19 cellular contexts compared by ENCODE assay signal in the genomic region with DNA sequence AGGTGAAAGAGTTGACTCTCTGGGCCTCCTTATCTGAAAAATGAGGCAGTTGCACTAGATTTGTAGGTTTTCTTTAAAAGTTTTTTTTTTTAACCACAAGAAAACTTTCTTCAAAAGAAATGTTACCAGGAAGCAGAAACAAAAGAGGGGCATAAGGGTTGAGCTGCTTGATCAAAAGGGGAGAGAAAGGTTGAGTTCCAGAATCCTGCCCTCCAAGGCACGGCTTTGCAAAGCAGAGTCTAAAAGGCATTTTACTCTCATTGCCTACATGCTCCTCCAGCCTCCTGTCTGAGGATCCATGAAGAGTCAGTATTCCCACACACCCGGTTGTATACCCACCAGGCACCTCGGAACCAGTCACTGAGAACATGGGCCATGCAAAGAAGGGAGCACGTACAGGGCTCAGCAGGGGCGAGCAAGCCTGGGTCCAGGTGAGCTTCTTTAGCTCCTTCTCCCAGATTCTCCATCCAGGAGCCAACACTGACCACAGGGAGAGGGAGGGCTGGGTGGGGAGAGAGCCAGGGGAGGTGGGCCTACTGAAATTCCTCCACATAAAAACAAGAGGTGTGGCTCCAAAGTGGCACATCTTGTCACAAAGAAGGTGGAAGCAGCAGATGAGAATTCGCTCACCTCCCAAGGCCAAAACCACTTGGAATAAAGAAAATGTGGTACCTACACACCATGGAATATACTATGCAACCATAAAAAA.
DNase-seq lines count a peak whose midpoint lies in the region; ATAC-seq and TF ChIP-seq lines count a peak whose summit lies in the region.
"Had no signal": no experiment of that assay in that cellular context is flagged by ENCODE, and none has a peak within 500 bp of the region (broad histone marks: within the 10 kb centered on the region; RNA-seq: fewer than 3 reads in every experiment).

No MANE protein-coding gene starts in this region.

- no peaks in the 10 kb centered on the region for H3F3A ChIP-seq in PC-3 (ENCODE audit: low read length, unreplicated experiment)

- H3K9ac ChIP-seq in PC-3 (ENCODE audit: low read length): no peak overlapping the region

- BruUV-seq in PC-3 (replicated peaks; lab: Mats Ljungman, UMichigan): no TSS peak

- H3K4me2 ChIP-seq in PC-3 (ENCODE audit: low read length): no peak overlapping the region

- H3K9me3 ChIP-seq in vagina (no peaks in the 10 kb centered on the region), PC-3 (ENCODE audit: low read length) (no peaks in the 10 kb centered on the region), Peyer's patch (no peaks in the 10 kb centered on the region)
- H3K9me3 ChIP-seq: ascending aorta, left ventricle myocardium inferior, spleen, thoracic aorta had no signal

- H3K4me3 ChIP-seq in vagina (no peak overlapping the region), PC-3 (ENCODE audit: low read length) (no peak overlapping the region), Peyer's patch (no peak overlapping the region)
- H3K4me3 ChIP-seq: ascending aorta, left ventricle myocardium inferior, thoracic aorta had no signal

- CTCF ChIA-PET in activated CD4-positive, alpha-beta memory T cell treated with anti-CD3 and anti-CD28 coated beads, Interleukin-2, amount 10 ng/mL, durations not matched to agents 7 days and 5 days (lab: Charles Lee): interaction anchor here (0.9 to 2.2 kb wide), 5 partner anchors 10 to 24 kb away, joined by 3 to 11 read pairs (median 7); no protein-coding TSS in a partner anchor
- CTCF ChIA-PET in PC-3 (lab: Charles Lee): no interaction called here

- POLR2A ChIA-PET in activated CD4-positive, alpha-beta memory T cell treated with anti-CD3 and anti-CD28 coated beads, Interleukin-2, amount 10 ng/mL, durations not matched to agents 7 days and 5 days (lab: Charles Lee): interaction anchor here (0.8 to 2.1 kb wide), 5 partner anchors 9 to 509 kb away, joined by 3 to 12 read pairs (median 3); no protein-coding TSS in a partner anchor
- POLR2A ChIA-PET in PC-3 (lab: Charles Lee; ENCODE audit: unreplicated experiment): no interaction called here

- no peak for ATAC-seq in activated naive CD8-positive, alpha-beta T cell treated with anti-CD3 and anti-CD28 coated beads, Interleukin-2, amount 50 U/mL, for 24 hours
- ATAC-seq in PC-3: no peak
- ATAC-seq: Panc1 had no signal

- H3K36me3 Mint-ChIP-seq in activated CD4-positive, alpha-beta memory T cell treated with anti-CD3 and anti-CD28 coated beads, Interleukin-2, amount 10 ng/mL, durations not matched to agents 7 days and 5 days (ENCODE audit: low read depth): no peaks in the 10 kb centered on the region
- H3K36me3 Mint-ChIP-seq in activated naive CD8-positive, alpha-beta T cell treated with anti-CD3 and anti-CD28 coated beads, Interleukin-2, amount 50 U/mL, for 24 hours (ENCODE audit: low read depth): no peaks in the 10 kb centered on the region
- H3K36me3 Mint-ChIP-seq: IgD-negative memory B cell had no signal

- H3K36me3 ChIP-seq in vagina (no peaks in the 10 kb centered on the region), PC-3 (ENCODE audit: low read depth, low read length) (no peaks in the 10 kb centered on the region), Peyer's patch (no peaks in the 10 kb centered on the region)
- H3K36me3 ChIP-seq: ascending aorta, left ventricle myocardium inferior, spleen, thoracic aorta had no signal

- H3K9me3 Mint-ChIP-seq in activated CD4-positive, alpha-beta memory T cell treated with anti-CD3 and anti-CD28 coated beads, Interleukin-2, amount 10 ng/mL, durations not matched to agents 7 days and 5 days: no peaks in the 10 kb centered on the region
- H3K9me3 Mint-ChIP-seq in activated naive CD8-positive, alpha-beta T cell treated with anti-CD3 and anti-CD28 coated beads, Interleukin-2, amount 50 U/mL, for 24 hours: peaks cover 4% of the 10 kb centered on the region
- H3K9me3 Mint-ChIP-seq: IgD-negative memory B cell had no signal

- no peaks in the 10 kb centered on the region for H4K20me1 ChIP-seq in PC-3 (ENCODE audit: low read length)

- peaks cover 60% of the 10 kb centered on the region for H3K4me1 Mint-ChIP-seq in activated CD4-positive, alpha-beta memory T cell treated with anti-CD3 and anti-CD28 coated beads, Interleukin-2, amount 10 ng/mL, durations not matched to agents 7 days and 5 days
- peaks cover 66% of the 10 kb centered on the region for H3K4me1 Mint-ChIP-seq in activated naive CD8-positive, alpha-beta T cell treated with anti-CD3 and anti-CD28 coated beads, Interleukin-2, amount 50 U/mL, for 24 hours

- H3K27ac Mint-ChIP-seq in activated CD4-positive, alpha-beta memory T cell treated with anti-CD3 and anti-CD28 coated beads, Interleukin-2, amount 10 ng/mL, durations not matched to agents 7 days and 5 days: peak overlapping the region; percentile 50
- peak overlapping the region; percentile 65 for H3K27ac Mint-ChIP-seq in activated naive CD8-positive, alpha-beta T cell treated with anti-CD3 and anti-CD28 coated beads, Interleukin-2, amount 50 U/mL, for 24 hours

- no peak overlapping the region for H2AFZ ChIP-seq in PC-3 (ENCODE audit: low read length)

- H3K27me3 ChIP-seq in vagina: no peaks in the 10 kb centered on the region
- H3K27me3 ChIP-seq in PC-3 (ENCODE audit: low read length): no peaks in the 10 kb centered on the region
- H3K27me3 ChIP-seq in Peyer's patch: no peaks in the 10 kb centered on the region
- H3K27me3 ChIP-seq: ascending aorta, spleen had no signal

- H3K27me3 Mint-ChIP-seq in activated CD4-positive, alpha-beta memory T cell treated with anti-CD3 and anti-CD28 coated beads, Interleukin-2, amount 10 ng/mL, durations not matched to agents 7 days and 5 days: no peaks in the 10 kb centered on the region
- no peaks in the 10 kb centered on the region for H3K27me3 Mint-ChIP-seq in activated naive CD8-positive, alpha-beta T cell treated with anti-CD3 and anti-CD28 coated beads, Interleukin-2, amount 50 U/mL, for 24 hours

- intact Hi-C loops in vagina (cut with DNase I): no loop called here
- intact Hi-C loops in PC-3 (cut with micrococcal nuclease): no loop called here

- TF ChIP-seq POLR2A in vagina (IDR thresholded peaks at IDR 0.05) (no peak), Peyer's patch (IDR thresholded peaks at IDR 0.05) (no peak)

- peak overlapping the region; percentile 49 for H3K4me3 Mint-ChIP-seq in activated CD4-positive, alpha-beta memory T cell treated with anti-CD3 and anti-CD28 coated beads, Interleukin-2, amount 10 ng/mL, durations not matched to agents 7 days and 5 days
- H3K4me3 Mint-ChIP-seq in activated naive CD8-positive, alpha-beta T cell treated with anti-CD3 and anti-CD28 coated beads, Interleukin-2, amount 50 U/mL, for 24 hours: peak overlapping the region; percentile 63
- H3K4me3 Mint-ChIP-seq: IgD-negative memory B cell had no signal

- DNase-seq in stimulated activated naive CD4-positive, alpha-beta T cell (lab: John Stamatoyannopoulos, UW): peak in 4 of 6 experiments; percentile 10 to 83 (median 78)
- DNase-seq in stimulated activated naive CD4-positive, alpha-beta T cell treated with Interleukin-2 at 50 U/mL for 16 hours (lab: John Stamatoyannopoulos, UW): no peak
- DNase-seq in activated CD4-positive, alpha-beta memory T cell treated with anti-CD3 and anti-CD28 coated beads, Interleukin-2, amount 10 ng/mL, durations not matched to agents 7 days and 5 days: no peak
- DNase-seq in activated naive CD8-positive, alpha-beta T cell treated with anti-CD3 and anti-CD28 coated beads, Interleukin-2, amount 50 U/mL, for 24 hours: no peak
- DNase-seq in vagina (ENCODE audit: extremely low spot score in 2 of 2) (peak; percentile 58 to 74), PC-3 (no peak), Peyer's patch (no peak), iPS-NIHi7 (ENCODE audit: extremely low spot score) (no peak)
- DNase-seq: activated CD4-positive, alpha-beta T cell treated with anti-CD3 and anti-CD28 coated beads for 1 hour; cerebellar nuclear complex; left ventricle myocardium inferior; NCI-H1694 treated with DMSO at 0.1 percent for 48 hours; NCI-H226; spleen; T-helper 9 cell had no signal

- TF ChIP-seq CTCF in vagina (IDR thresholded peaks at IDR 0.05) (no peak), PC-3 (conservative IDR thresholded peaks at IDR 0.05; ENCODE audit: low read depth, low read length) (no peak), Peyer's patch (IDR thresholded peaks at IDR 0.05) (no peak)

- H3K79me2 ChIP-seq in PC-3 (ENCODE audit: low read length): no peaks in the 10 kb centered on the region

- H3K4me1 ChIP-seq in vagina (no peaks in the 10 kb centered on the region), PC-3 (ENCODE audit: insufficient read depth, low read length) (no peaks in the 10 kb centered on the region), Peyer's patch (no peaks in the 10 kb centered on the region)
- H3K4me1 ChIP-seq: ascending aorta had no signal

- no peak overlapping the region for H3K27ac ChIP-seq in vagina
- H3K27ac ChIP-seq in PC-3 (ENCODE audit: low read length): no peak overlapping the region
- peak overlapping the region in 1 of 4 donors; percentile 57 for H3K27ac ChIP-seq in Peyer's patch
- H3K27ac ChIP-seq: ascending aorta, left ventricle myocardium inferior, thoracic aorta had no signal

- H3K9me2 ChIP-seq in PC-3 (replicated peaks; ENCODE audit: low read length): no peaks in the 10 kb centered on the region

Comparison
In these comparisons a context has a peak if more than half of its experiments do, and no peak if none do; other contexts are left out.
1. DNase-seq: peak in stimulated activated naive CD4-positive, alpha-beta T cell (4 of 6) and vagina (2 of 2); none in stimulated activated naive CD4-positive, alpha-beta T cell treated with Interleukin-2 at 50 U/mL for 16 hours (single experiment), activated CD4-positive, alpha-beta memory T cell treated with anti-CD3 and anti-CD28 coated beads, Interleukin-2, amount 10 ng/mL, durations not matched to agents 7 days and 5 days (single experiment), activated naive CD8-positive, alpha-beta T cell treated with anti-CD3 and anti-CD28 coated beads, Interleukin-2, amount 50 U/mL, for 24 hours (single experiment), PC-3 (single experiment), Peyer's patch (0 of 3) and iPS-NIHi7 (single experiment).